ENCODE assay signal across 8 cellular contexts in genomic region chr9:63812822-63813221, GRCh38.
A peak's percentile ranks its signal among the peaks of the same experiment; 100 is the strongest.
DNase-seq lines count a peak whose midpoint lies in the region; ATAC-seq and TF ChIP-seq lines count a peak whose summit lies in the region.
"Not testable (repeated sequence)": the region's sequence is repeated elsewhere in the genome, so short reads cannot be mapped to it uniquely, and the experiment has no call there.

No MANE protein-coding gene starts in this region.

- TF ChIP-seq CTCF in GM12865 (IDR thresholded peaks at IDR 0.05; ENCODE audit: insufficient read depth, low read depth, low read length, missing control alignments); heart right ventricle (IDR thresholded peaks at IDR 0.05); omental fat pad (IDR thresholded peaks at IDR 0.05): not testable (repeated sequence)

- not testable (repeated sequence) for H3K4me3 Mint-ChIP-seq in activated CD8-positive, alpha-beta T cell treated with anti-CD3 and anti-CD28 coated beads, Interleukin-2, amount 10 ng/mL, durations not matched to agents 7 days and 5 days

- peak overlapping the region in 2 of 10 donors; percentile 31 to 64 for H3K27ac ChIP-seq in heart right ventricle

- not testable (repeated sequence) for H3K4me1 ChIP-seq in heart right ventricle

- POLR2A ChIA-PET in activated CD8-positive, alpha-beta T cell treated with anti-CD3 and anti-CD28 coated beads, Interleukin-2, amount 10 ng/mL, durations not matched to agents 7 days and 5 days (lab: Charles Lee) = not testable (repeated sequence)

- H3K27me3 Mint-ChIP-seq in activated CD8-positive, alpha-beta T cell treated with anti-CD3 and anti-CD28 coated beads, Interleukin-2, amount 10 ng/mL, durations not matched to agents 7 days and 5 days (ENCODE audit: low read depth) = not testable (repeated sequence)

- WGBS in heart right ventricle, 2 donors = 38 to 44% methylated on average over 28 to 34 of the region's 34 CpGs

- ATAC-seq in GM19395 (IDR thresholded peaks at IDR 0.05; ENCODE audit: unreplicated experiment) = peak; percentile 42
- ATAC-seq in GM21723 (IDR thresholded peaks at IDR 0.05; ENCODE audit: unreplicated experiment) = peak; percentile 57
- ATAC-seq in HG02970 (IDR thresholded peaks at IDR 0.05; ENCODE audit: low FRiP score, unreplicated experiment) = peak; percentile 51
- peak; percentile 47 for ATAC-seq in HG03460 (IDR thresholded peaks at IDR 0.05; ENCODE audit: unreplicated experiment)
- ATAC-seq in activated CD8-positive, alpha-beta T cell treated with anti-CD3 and anti-CD28 coated beads, Interleukin-2, amount 10 ng/mL, durations not matched to agents 7 days and 5 days = peak; percentile 80
- peak in 7 of 8 donors; percentile 72 to 91 (median 83) for ATAC-seq in heart right ventricle
- ATAC-seq in omental fat pad (ENCODE audit: low FRiP score) = peak; percentile 62

- intact Hi-C loops in heart right ventricle (cut with DNase I) = not testable (repeated sequence)

- H3K4me3 ChIP-seq in GM12865 (ENCODE audit: low read depth, low read length) = peak overlapping the region; percentile 50
- H3K4me3 ChIP-seq in heart right ventricle = peak overlapping the region in 8 of 10 donors; percentile 17 to 52 (median 23)

- CTCF ChIA-PET in activated CD8-positive, alpha-beta T cell treated with anti-CD3 and anti-CD28 coated beads, Interleukin-2, amount 10 ng/mL, durations not matched to agents 7 days and 5 days (lab: Charles Lee) = not testable (repeated sequence)

- H3K9me3 ChIP-seq in heart right ventricle = peaks cover 0 to 53% (median 0%) of the 10 kb centered on the region in 11 donors

- not testable (repeated sequence) for H3K27ac Mint-ChIP-seq in activated CD8-positive, alpha-beta T cell treated with anti-CD3 and anti-CD28 coated beads, Interleukin-2, amount 10 ng/mL, durations not matched to agents 7 days and 5 days

- H3K36me3 ChIP-seq in heart right ventricle = not testable (repeated sequence)

- H3K27me3 ChIP-seq in heart right ventricle = peaks cover 5 to 42% (median 23%) of the 10 kb centered on the region in 7 donors

- DNase-seq in GM12865 (ENCODE audit: low read depth) (peak; percentile 61), heart right ventricle (peak in 1 of 2 donors; percentile 29)
- DNase-seq in activated CD8-positive, alpha-beta T cell treated with anti-CD3 and anti-CD28 coated beads, Interleukin-2, amount 10 ng/mL, durations not matched to agents 7 days and 5 days; omental fat pad (ENCODE audit: low spot score): not testable (repeated sequence)

- H3K36me3 Mint-ChIP-seq in activated CD8-positive, alpha-beta T cell treated with anti-CD3 and anti-CD28 coated beads, Interleukin-2, amount 10 ng/mL, durations not matched to agents 7 days and 5 days (ENCODE audit: low read depth) = peaks cover 15% of the 10 kb centered on the region

- H3K9me3 Mint-ChIP-seq in activated CD8-positive, alpha-beta T cell treated with anti-CD3 and anti-CD28 coated beads, Interleukin-2, amount 10 ng/mL, durations not matched to agents 7 days and 5 days (ENCODE audit: insufficient read depth) = peaks cover 11% of the 10 kb centered on the region

- peaks cover 12% of the 10 kb centered on the region for H3K4me1 Mint-ChIP-seq in activated CD8-positive, alpha-beta T cell treated with anti-CD3 and anti-CD28 coated beads, Interleukin-2, amount 10 ng/mL, durations not matched to agents 7 days and 5 days (ENCODE audit: low read depth)
